In genomic region chr22:17121235-17122195, GRCh38 we compare ENCODE assay signal across 8 cellular contexts. TPM values are rescaled to one million over a fixed set of nuclear protein-coding genes. Genes with fewer than 3 reads are reported as not detected.
DNase-seq lines count a peak whose midpoint lies in the region; ATAC-seq and TF ChIP-seq lines count a peak whose summit lies in the region.

TMEM121B (minus strand) TSS chr22:17121360; CDS start chr22:17121127, 233 bp downstream.

- ATAC-seq in right lobe of liver = peak; percentile 35 to 70 (median 48)
- no peak for ATAC-seq in activated CD4-positive, CD25-positive, alpha-beta regulatory T cell treated with anti-CD3 and anti-CD28 coated beads, Interleukin-2, amount 50 U/mL, for 24 hours
- ATAC-seq in HG02678 (IDR thresholded peaks at IDR 0.05; ENCODE audit: unreplicated experiment) = no peak

- H3K36me3 ChIP-seq in MG63 (no peaks in the 10 kb centered on the region), SJCRH30 (no peaks in the 10 kb centered on the region), right lobe of liver (no peaks in the 10 kb centered on the region), stomach (no peaks in the 10 kb centered on the region)

- H3K27ac ChIP-seq in SJCRH30 = no peak within 1 kb of the TSS; the same call in 1 of the 2 replicates
- H3K27ac ChIP-seq in right lobe of liver = no peak within 1 kb of the TSS
- peak within 1 kb of the TSS in 2 of 5 donors; percentile 18 to 55 for H3K27ac ChIP-seq in stomach

- DNase-seq in DMS153 (lab: John Stamatoyannopoulos, UW) (peak; percentile 88), MG63 (peak; percentile 72), SJCRH30 (peak; percentile 88 to 89), ecto neural progenitor cell (ENCODE audit: low spot score) (peak; percentile 94), right lobe of liver (peak in 2 of 3 donors; percentile 67 to 74), stomach (peak; percentile 50)

- intact Hi-C loops in right lobe of liver (cut with DNase I) (no loop called here), stomach (cut with DNase I; ENCODE audit: low total_unique reads) (no loop called here)

- H3K4me3 ChIP-seq in MG63 (peak within 1 kb of the TSS; percentile 39), SJCRH30 (peak within 1 kb of the TSS; percentile 74), right lobe of liver (peak within 1 kb of the TSS; percentile 38 to 48 (median 43)), stomach (peak within 1 kb of the TSS; percentile 51 to 89 (median 62))

- H3K4me1 ChIP-seq in SJCRH30 = no peaks in the 10 kb centered on the region
- peaks cover 0 to 3% (median 0%) of the 10 kb centered on the region in 4 donors for H3K4me1 ChIP-seq in right lobe of liver
- H3K4me1 ChIP-seq in stomach = peaks cover 12 to 38% (median 20%) of the 10 kb centered on the region in 4 donors

- TF ChIP-seq EP300 in stomach (IDR thresholded peaks at IDR 0.05) = no peak

- H3K9me3 ChIP-seq in MG63 (no peaks in the 10 kb centered on the region), SJCRH30 (replicated peaks) (no peaks in the 10 kb centered on the region), right lobe of liver (no peaks in the 10 kb centered on the region), stomach (peaks cover 0 to 4% (median 0%) of the 10 kb centered on the region in 4 donors)

- 13% methylated on average over 31 of the region's 69 CpGs for WGBS in right lobe of liver (ENCODE audit: insufficient coverage, low coverage, low lambda C conversion rate, missing lambda C conversion rate)
- WGBS in stomach, 5 donors = 6 to 10% (median 7%) methylated on average over 47 to 66 of the region's 69 CpGs

- TF ChIP-seq CTCF in right lobe of liver (IDR thresholded peaks at IDR 0.05) (no peak), stomach (IDR thresholded peaks at IDR 0.05) (no peak)

- TF ChIP-seq POLR2A in right lobe of liver (IDR thresholded peaks at IDR 0.05) (no peak), stomach (IDR thresholded peaks at IDR 0.05) (no peak)

- no peaks in the 10 kb centered on the region for H3K27me3 ChIP-seq in MG63
- no peaks in the 10 kb centered on the region for H3K27me3 ChIP-seq in SJCRH30
- H3K27me3 ChIP-seq in right lobe of liver = no peaks in the 10 kb centered on the region
- peaks cover 4 to 63% (median 35%) of the 10 kb centered on the region in 3 donors for H3K27me3 ChIP-seq in stomach

RNA-seq across cellular contexts. Expression of gene TMEM121B, which starts in this region (rescaled TPM):
- not detected in 2 replicates for total RNA-seq in MG63 (2014; rRNA removed; shearing (Covaris generic); ENCODE audit: low replicate concordance)
- 1.8 and 1.9 TPM in 2 replicates for total RNA-seq in SJCRH30 (2014; rRNA removed; shearing (Covaris generic))
- total RNA-seq in right lobe of liver (under 1 TPM; 0.05 to 0.33 (median 0.19) TPM), stomach (under 1 TPM in 2 of 5 donors, not detected in 3; 0.37 to 0.45 TPM)
- polyA plus RNA-seq in stomach = under 1 TPM in 2 of 3 donors, not detected in 1; 0.08 to 0.12 TPM

Comparison
In these comparisons a context has a peak if more than half of its experiments do, and no peak if none do; other contexts are left out.
1. Peak in DNase-seq and H3K4me3 ChIP-seq in MG63; RNA of the gene not detected or under 1 TPM.
2. Peak in DNase-seq, ATAC-seq and H3K4me3 ChIP-seq in right lobe of liver; RNA of the gene not detected or under 1 TPM.
3. Peak in DNase-seq and H3K4me3 ChIP-seq in stomach; RNA of the gene not detected or under 1 TPM.